In genomic region chr9:136958898-136959850, GRCh38 we compare ENCODE assay signal across 19 cellular contexts. TPM values are rescaled to one million over a fixed set of nuclear protein-coding genes. Genes with fewer than 3 reads are reported as not detected.
"Had no signal": no experiment of that assay in that cellular context is flagged by ENCODE, and none has a peak within 500 bp of the region (broad histone marks: within the 10 kb centered on the region; RNA-seq: fewer than 3 reads in every experiment).

No MANE protein-coding gene starts in this region.

- H3K36me3 ChIP-seq: esophagus squamous epithelium, left lung, ovary, SJSA1 had no signal

- DNase-seq: activated CD4-positive, alpha-beta T cell treated with anti-CD3 and anti-CD28 coated beads for 4 hours; activated T-cell treated with anti-CD3 and anti-CD28 coated beads, Interleukin-2, amount 50 U/mL, for 24 hours; anterior cingulate cortex; esophagus squamous epithelium; foreskin fibroblast; glutamatergic neuron; islet precursor cell; left lung; mesendoderm; ovary; stimulated activated CD4-positive, alpha-beta T cell treated with anti-CD3 and anti-CD28 coated beads, Interleukin-15, amount 100 ng/mL, for 24 hours; stimulated activated CD4-positive, alpha-beta T cell treated with anti-CD3 and anti-CD28 coated beads, Interleukin-4, amount 100 ng/mL, for 24 hours; SW 1271; T1000 had no signal

- H3K36me3 Mint-ChIP-seq: activated naive CD8-positive, alpha-beta T cell; type B pancreatic cell had no signal

- H3K4me1 ChIP-seq: SJSA1 had no signal

- H3K27ac ChIP-seq: left lung, ovary, SJSA1, VCaP had no signal

- H3K27me3 ChIP-seq: esophagus squamous epithelium, left lung, ovary, SJSA1 had no signal

- H3K27ac Mint-ChIP-seq: activated naive CD8-positive, alpha-beta T cell; activated T-cell treated with anti-CD3 and anti-CD28 coated beads, Interleukin-2, amount 50 U/mL, for 24 hours; type B pancreatic cell had no signal

- H3K27me3 Mint-ChIP-seq: activated naive CD8-positive, alpha-beta T cell; activated T-cell treated with anti-CD3 and anti-CD28 coated beads, Interleukin-2, amount 50 U/mL, for 24 hours; type B pancreatic cell had no signal

- H3K9me3 ChIP-seq: esophagus squamous epithelium, left lung, ovary, SJSA1 had no signal

- H3K9me3 Mint-ChIP-seq: type B pancreatic cell had no signal

- H3K4me3 ChIP-seq: esophagus squamous epithelium, left lung, ovary, SJSA1 had no signal

- H3K4me3 Mint-ChIP-seq: activated naive CD8-positive, alpha-beta T cell; activated T-cell treated with anti-CD3 and anti-CD28 coated beads, Interleukin-2, amount 50 U/mL, for 24 hours; neural crest cell; type B pancreatic cell had no signal

- ATAC-seq: left lung had no signal

RNA-seq across cellular contexts. Expression of gene LCN12, which starts 7.1 kb away (rescaled TPM):
- total RNA-seq: esophagus squamous epithelium, SJSA1 had no signal

RNA-seq across cellular contexts. Expression of gene C8G, which starts 14.1 kb away (rescaled TPM):
- total RNA-seq: SJSA1 had no signal

RNA-seq across cellular contexts. Expression of gene PTGDS, which starts 18.1 kb away (rescaled TPM):
- total RNA-seq: neural crest cell, SJSA1 had no signal

RNA-seq across cellular contexts. Expression of gene LCNL1, which starts 23.6 kb away (rescaled TPM):
- total RNA-seq: neural crest cell, SJSA1 had no signal
